21 cellular contexts compared by ENCODE assay signal in genomic region chr16:87172632-87173031, GRCh38.
DNase-seq lines count a peak whose midpoint lies in the region; ATAC-seq, FAIRE-seq and TF ChIP-seq lines count a peak whose summit lies in the region.
"Had no signal": no experiment of that assay in that cellular context is flagged by ENCODE, and none has a peak within 500 bp of the region (broad histone marks: within the 10 kb centered on the region; RNA-seq: fewer than 3 reads in every experiment).

No MANE protein-coding gene starts in this region.

- H4K20me1 ChIP-seq in GM23338 (replicated peaks; ENCODE audit: insufficient read depth) (no peaks in the 10 kb centered on the region), endothelial cell of umbilical vein (replicated peaks; ENCODE audit: control insufficient read depth, extremely low read depth, insufficient read depth, low read length) (no peaks in the 10 kb centered on the region), osteoblast (ENCODE audit: insufficient read depth, low read length) (no peaks in the 10 kb centered on the region)

- no peaks in the 10 kb centered on the region for H3K79me2 ChIP-seq in GM23338 (replicated peaks; ENCODE audit: insufficient read depth)
- H3K79me2 ChIP-seq in endothelial cell of umbilical vein (ENCODE audit: control insufficient read depth, insufficient read depth, low read length) = no peaks in the 10 kb centered on the region
- no peaks in the 10 kb centered on the region for H3K79me2 ChIP-seq in osteoblast (ENCODE audit: insufficient read depth, low read length)

- H3K4me3 ChIP-seq in GM23338 (no peak overlapping the region), endothelial cell of umbilical vein (replicated peaks in 1 of 3; ENCODE audit: insufficient read depth in 1 of 3, low read depth in 1 of 3, low read length in 3 of 3) (no peak overlapping the region), osteoblast (ENCODE audit: insufficient read depth, low read length) (no peak overlapping the region)
- H3K4me3 ChIP-seq: mucosa of descending colon, SJSA1 had no signal

- no peaks in the 10 kb centered on the region for H3F3A ChIP-seq in GM23338 (replicated peaks; ENCODE audit: low read depth)

- intact Hi-C loops in endothelial cell of umbilical vein (cut with micrococcal nuclease) = loop anchor here (10.0 kb wide), 1 partner anchor 248 kb away; no protein-coding TSS in a partner anchor

- H3K27me3 Mint-ChIP-seq in GM23338 (ENCODE audit: insufficient read depth, low read depth, poor library complexity) = peaks cover 13% of the 10 kb centered on the region
- no peaks in the 10 kb centered on the region for H3K27me3 Mint-ChIP-seq in activated naive CD4-positive, alpha-beta T cell treated with anti-CD3 and anti-CD28 coated beads, Interleukin-2, amount 10 ng/mL, durations not matched to agents 7 days and 5 days
- peaks cover 0 to 19% (median 9%) of the 10 kb centered on the region in 5 donors for H3K27me3 Mint-ChIP-seq in naive thymus-derived CD8-positive, alpha-beta T cell

- H3K4me1 Mint-ChIP-seq in GM23338 = peaks cover 7% of the 10 kb centered on the region; the same call in 2 of the 3 replicates
- H3K4me1 Mint-ChIP-seq in activated naive CD4-positive, alpha-beta T cell treated with anti-CD3 and anti-CD28 coated beads, Interleukin-2, amount 10 ng/mL, durations not matched to agents 7 days and 5 days = no peaks in the 10 kb centered on the region
- no peaks in the 10 kb centered on the region for H3K4me1 Mint-ChIP-seq in naive thymus-derived CD8-positive, alpha-beta T cell
- H3K4me1 Mint-ChIP-seq: CD14-positive monocyte, T-helper 17 cell had no signal

- H3K4me3 Mint-ChIP-seq in GM23338 = no peak overlapping the region
- H3K4me3 Mint-ChIP-seq in activated naive CD4-positive, alpha-beta T cell treated with anti-CD3 and anti-CD28 coated beads, Interleukin-2, amount 10 ng/mL, durations not matched to agents 7 days and 5 days = no peak overlapping the region
- no peak overlapping the region for H3K4me3 Mint-ChIP-seq in naive thymus-derived CD8-positive, alpha-beta T cell
- H3K4me3 Mint-ChIP-seq: CD14-positive monocyte, T-helper 17 cell had no signal

- H3K4me1 ChIP-seq in GM23338 (ENCODE audit: insufficient read depth) (no peaks in the 10 kb centered on the region), endothelial cell of umbilical vein (ENCODE audit: control insufficient read depth, extremely low read depth, insufficient read depth, low read length) (peaks cover 10% of the 10 kb centered on the region), osteoblast (ENCODE audit: insufficient read depth, low read length) (peaks cover 12% of the 10 kb centered on the region)

- no peak overlapping the region for H3K4me2 ChIP-seq in GM23338
- H3K4me2 ChIP-seq in endothelial cell of umbilical vein (ENCODE audit: insufficient read depth, low read length) = no peak overlapping the region
- H3K4me2 ChIP-seq in osteoblast (ENCODE audit: insufficient read depth, low read length) = no peak overlapping the region

- H3K9me3 ChIP-seq in endothelial cell of umbilical vein (replicated peaks; ENCODE audit: control insufficient read depth, insufficient read depth, low read length) (no peaks in the 10 kb centered on the region), osteoblast (ENCODE audit: low read depth, low read length) (no peaks in the 10 kb centered on the region)
- H3K9me3 ChIP-seq: mucosa of descending colon, neutrophil, SJSA1 had no signal

- no TSS peak for BruUV-seq in endothelial cell of umbilical vein (replicated peaks; lab: Mats Ljungman, UMichigan)

- H3K36me3 Mint-ChIP-seq in GM23338 (ENCODE audit: low read depth) = no peaks in the 10 kb centered on the region
- H3K36me3 Mint-ChIP-seq in activated naive CD4-positive, alpha-beta T cell treated with anti-CD3 and anti-CD28 coated beads, Interleukin-2, amount 10 ng/mL, durations not matched to agents 7 days and 5 days = no peaks in the 10 kb centered on the region
- H3K36me3 Mint-ChIP-seq in naive thymus-derived CD8-positive, alpha-beta T cell = no peaks in the 10 kb centered on the region
- H3K36me3 Mint-ChIP-seq: CD14-positive monocyte had no signal

- peak; percentile 76 for ATAC-seq in GM23338
- no peak for ATAC-seq in naive thymus-derived CD8-positive, alpha-beta T cell
- ATAC-seq: mucosa of descending colon, T-helper 17 cell had no signal

- no peak for TF ChIP-seq POLR2A in endothelial cell of umbilical vein (IDR thresholded peaks at IDR 0.05; ENCODE audit: low read depth, low read length)

- H3K27ac ChIP-seq in GM23338 (ENCODE audit: low read depth) (no peak overlapping the region), endothelial cell of umbilical vein (ENCODE audit: insufficient read depth, low read depth, low read length) (no peak overlapping the region), osteoblast (ENCODE audit: low read depth, low read length) (no peak overlapping the region)
- H3K27ac ChIP-seq: neutrophil, SJSA1, VCaP had no signal

- no peak for FAIRE-seq in endothelial cell of umbilical vein (lab: Jason Lieb, UNC)
- FAIRE-seq: D721Med, islet of Langerhans had no signal

- no peak overlapping the region for H3K27ac Mint-ChIP-seq in GM23338
- H3K27ac Mint-ChIP-seq in activated naive CD4-positive, alpha-beta T cell treated with anti-CD3 and anti-CD28 coated beads, Interleukin-2, amount 10 ng/mL, durations not matched to agents 7 days and 5 days = no peak overlapping the region
- H3K27ac Mint-ChIP-seq in naive thymus-derived CD8-positive, alpha-beta T cell = no peak overlapping the region
- H3K27ac Mint-ChIP-seq: CD14-positive monocyte, T-helper 17 cell had no signal

- H3K36me3 ChIP-seq in GM23338 (ENCODE audit: insufficient read depth) (no peaks in the 10 kb centered on the region), endothelial cell of umbilical vein (ENCODE audit: control insufficient read depth in 2 of 2, extremely low read depth in 1 of 2, insufficient read depth in 2 of 2, low read length in 2 of 2) (no peaks in the 10 kb centered on the region), osteoblast (ENCODE audit: insufficient read depth, low read length) (no peaks in the 10 kb centered on the region)
- H3K36me3 ChIP-seq: neutrophil, SJSA1 had no signal

- DNase-seq in GM23338 (ENCODE audit: low spot score) = peak; percentile 54
- peak; percentile 38 for DNase-seq in RPMI7951 (ENCODE audit: low read depth)
- DNase-seq in endothelial cell of umbilical vein (ENCODE audit: low read depth, low spot score) = no peak
- DNase-seq in osteoblast (ENCODE audit: insufficient read length, low spot score, missing footprints) = peak; percentile 70
- no peak for DNase-seq in activated naive CD4-positive, alpha-beta T cell treated with anti-CD3 and anti-CD28 coated beads, Interleukin-2, amount 10 ng/mL, durations not matched to agents 7 days and 5 days
- no peak for DNase-seq in effector CD8-positive, alpha-beta T cell (lab: John Stamatoyannopoulos, UW)
- no peak for DNase-seq in naive thymus-derived CD8-positive, alpha-beta T cell
- no peak for DNase-seq in NCI-H82 treated with DMSO at 0.1 percent for 48 hours (lab: John Stamatoyannopoulos, UW; ENCODE audit: unreplicated experiment)
- DNase-seq: activated CD4-positive, alpha-beta T cell treated with anti-CD3 and anti-CD28 coated beads, Interleukin-2, amount 50 U/mL, for 4 hours; activated gamma-delta T cell; mucosa of descending colon; NCI-H2029 treated with DMSO at 0.1 percent for 48 hours; right cardiac atrium; stimulated activated CD4-positive, alpha-beta T cell treated with anti-CD3 and anti-CD28 coated beads, Interleukin-15, amount 100 ng/mL, for 24 hours; T-helper 17 cell had no signal

- no peaks in the 10 kb centered on the region; the same call in 2 of the 3 replicates for H3K9me3 Mint-ChIP-seq in GM23338
- H3K9me3 Mint-ChIP-seq in activated naive CD4-positive, alpha-beta T cell treated with anti-CD3 and anti-CD28 coated beads, Interleukin-2, amount 10 ng/mL, durations not matched to agents 7 days and 5 days = peaks cover 7% of the 10 kb centered on the region
- H3K9me3 Mint-ChIP-seq in naive thymus-derived CD8-positive, alpha-beta T cell = peaks cover 0 to 3% (median 0%) of the 10 kb centered on the region in 9 donors

- H3K9me2 ChIP-seq in GM23338 (ENCODE audit: insufficient read depth) = no peaks in the 10 kb centered on the region

- peak; percentile 50 for TF ChIP-seq CTCF in GM23338 (conservative IDR thresholded peaks at IDR 0.05; ENCODE audit: low read depth in 2 of 2)
- TF ChIP-seq CTCF in endothelial cell of umbilical vein (IDR thresholded peaks at IDR 0.05; ENCODE audit: extremely low read depth in 1 of 2, insufficient read depth in 1 of 2, low read depth in 1 of 2, low read length in 2 of 2) = peak; percentile 11 to 16
- peak; percentile 24 for TF ChIP-seq CTCF in osteoblast (IDR thresholded peaks at IDR 0.05; ENCODE audit: extremely low read depth, low read depth, low read length)

- H2AFZ ChIP-seq in GM23338 = no peak overlapping the region
- no peak overlapping the region for H2AFZ ChIP-seq in endothelial cell of umbilical vein (ENCODE audit: low read depth, low read length)
- H2AFZ ChIP-seq in osteoblast (ENCODE audit: low read length) = no peak overlapping the region

- dilution Hi-C loops in endothelial cell of umbilical vein (cut with MboI; ENCODE audit: extremely low pct_ligation_motif_present, low sequenced_read_pairs) = no loop called here

- H3K27me3 ChIP-seq in GM23338 (ENCODE audit: insufficient read depth) (no peaks in the 10 kb centered on the region), endothelial cell of umbilical vein (ENCODE audit: control insufficient read depth in 2 of 2, insufficient read depth in 2 of 2, low read length in 2 of 2) (peaks cover 0 to 1% of the 10 kb centered on the region in 2 experiments), osteoblast (ENCODE audit: insufficient read depth, low read length) (no peaks in the 10 kb centered on the region)
- H3K27me3 ChIP-seq: SJSA1 had no signal

- POLR2A ChIA-PET in endothelial cell of umbilical vein (lab: Charles Lee) = no interaction called here
- POLR2A ChIA-PET in naive thymus-derived CD8-positive, alpha-beta T cell (lab: Charles Lee) = no interaction called here

- H3K9ac ChIP-seq in endothelial cell of umbilical vein (replicated peaks; ENCODE audit: extremely low read depth, insufficient read depth, low read length) = no peak overlapping the region

- CTCF ChIA-PET in endothelial cell of umbilical vein (lab: Charles Lee) = interaction anchor here (0.7 kb wide), 2 partner anchors 46 to 126 kb away, joined by 3 read pairs; no protein-coding TSS in a partner anchor
- CTCF ChIA-PET in activated naive CD4-positive, alpha-beta T cell treated with anti-CD3 and anti-CD28 coated beads, Interleukin-2, amount 10 ng/mL, durations not matched to agents 7 days and 5 days (lab: Charles Lee) = no interaction called here

- no peaks in the 10 kb centered on the region for H3K9me1 ChIP-seq in endothelial cell of umbilical vein (replicated peaks; ENCODE audit: control insufficient read depth, extremely low read depth, insufficient read depth, low read length)

TF ChIP-seq in endothelial cell of umbilical vein, 7 proteins besides CTCF, POLR2A, EP300 and RAD21 (continues in another document):
- no peak for TF ChIP-seq JUN (IDR thresholded peaks at IDR 0.05; ENCODE audit: borderline replicate concordance, insufficient read depth, insufficient read length, low read depth)
- TF ChIP-seq GATA2 (IDR thresholded peaks at IDR 0.05; ENCODE audit: insufficient read depth, insufficient read length, low read depth, low read length) = no peak
- TF ChIP-seq EZH2 (IDR thresholded peaks at IDR 0.05; ENCODE audit: borderline replicate concordance, low read depth, low read length, severe bottlenecking) = no peak
- no peak for TF ChIP-seq POLR2AphosphoS5 (IDR thresholded peaks at IDR 0.05; ENCODE audit: insufficient read depth, low read depth, low read length)

Comparison
In these comparisons a context has a peak if more than half of its experiments do, and no peak if none do; other contexts are left out.
1. DNase-seq: peak in GM23338 (single experiment), RPMI7951 (single experiment) and osteoblast (single experiment); none in endothelial cell of umbilical vein (single experiment), activated naive CD4-positive, alpha-beta T cell treated with anti-CD3 and anti-CD28 coated beads, Interleukin-2, amount 10 ng/mL, durations not matched to agents 7 days and 5 days (single experiment), effector CD8-positive, alpha-beta T cell (single experiment), naive thymus-derived CD8-positive, alpha-beta T cell (0 of 10) and NCI-H82 treated with DMSO at 0.1 percent for 48 hours (single experiment).
2. Peak in every context shown above with its lines, with median percentiles within 50 percentile points of each other: CTCF ChIP-seq.